Comparison of ENCODE assay signal across 1 cellular context in the genomic region with DNA sequence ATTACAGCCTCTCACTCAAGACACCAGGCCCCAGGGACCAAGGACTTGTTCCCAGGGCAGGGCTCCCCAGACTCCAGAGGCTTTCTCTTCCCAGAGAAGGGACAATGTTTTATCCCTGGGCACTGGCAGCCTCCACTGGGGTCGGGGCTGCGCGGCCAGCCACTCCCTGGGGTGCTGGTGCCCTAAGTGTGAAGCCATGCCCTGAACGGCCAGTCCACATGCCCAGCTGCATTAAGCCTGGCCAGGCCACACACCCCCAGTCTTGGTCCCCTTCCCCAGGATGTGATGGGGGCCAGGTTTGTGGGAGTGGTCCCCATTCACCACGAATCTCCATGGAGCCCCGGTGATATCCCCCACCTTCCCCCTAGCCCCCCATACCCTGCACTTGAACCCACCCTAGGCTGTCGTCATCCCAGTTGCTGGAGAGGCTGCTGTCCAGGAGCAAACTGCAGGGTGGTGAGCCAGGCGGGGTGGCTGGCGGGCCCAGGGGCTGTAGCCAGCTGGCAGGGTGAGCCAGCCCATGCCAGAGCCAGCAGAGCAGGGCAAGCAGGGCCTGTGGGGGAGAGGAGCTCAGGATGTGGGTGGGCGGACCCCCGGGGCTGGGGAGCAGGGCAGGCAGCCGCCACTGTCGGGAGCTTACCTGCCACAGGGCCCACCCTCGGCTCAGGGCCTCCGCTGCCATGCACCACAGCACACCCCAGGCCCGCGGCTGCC.
TF ChIP-seq lines count a peak whose summit lies in the region.

No MANE protein-coding gene starts in this region.

TF ChIP-seq in H1, 55 proteins besides CTCF, POLR2A, EP300 and RAD21:
- no peak for TF ChIP-seq KDM1A (IDR thresholded peaks at IDR 0.05; ENCODE audit: borderline replicate concordance, low read length)
- peak; percentile 63; the same call in 1 of the 2 replicates for TF ChIP-seq POLR2AphosphoS5 (IDR thresholded peaks at IDR 0.05; ENCODE audit: low read depth, low read length)
